In the genomic region with DNA sequence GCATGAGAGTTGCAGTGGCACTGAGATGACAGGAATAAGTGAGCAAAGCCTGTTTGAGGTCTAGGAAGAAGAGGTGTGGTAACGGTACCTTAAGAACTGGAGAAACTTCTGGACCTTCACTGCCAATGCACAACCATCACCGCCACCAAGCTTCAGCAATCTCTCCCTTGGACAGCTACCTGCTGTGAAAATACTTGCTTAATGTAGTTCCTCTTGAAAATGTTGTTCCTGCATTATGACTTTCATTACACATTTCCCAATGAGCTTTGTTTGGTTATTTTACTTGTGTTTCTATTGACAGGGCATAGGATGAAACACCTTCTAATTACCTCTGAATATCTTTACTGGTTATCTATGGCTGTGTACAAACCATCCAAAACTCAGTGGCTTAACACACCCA, we compare ENCODE assay signal across 31 cellular contexts.
"Had no signal": no experiment of that assay in that cellular context is flagged by ENCODE, and none has a peak within 500 bp of the region (broad histone marks: within the 10 kb centered on the region; RNA-seq: fewer than 3 reads in every experiment).

No MANE protein-coding gene starts in this region.

- H3K36me3 Mint-ChIP-seq: naive thymus-derived CD8-positive, alpha-beta T cell; stimulated activated naive B cell treated with anti-CD40 and anti-IgM and Interleukin-4, amounts not matched to agents 10 μg/mL and 1 μg/mL and 100 μg/mL, for 72 hours had no signal

- H3K4me1 Mint-ChIP-seq: naive thymus-derived CD8-positive, alpha-beta T cell; nephron; neural crest cell; stimulated activated naive B cell treated with anti-CD40 and anti-IgM and Interleukin-4, amounts not matched to agents 10 μg/mL and 1 μg/mL and 100 μg/mL, for 72 hours had no signal

- H3K36me3 ChIP-seq: lower lobe of right lung, pancreas, prostate gland, stomach, thyroid gland, transverse colon, upper lobe of left lung, vagina had no signal

- H3K4me3 Mint-ChIP-seq: naive thymus-derived CD8-positive, alpha-beta T cell; nephron; neural crest cell; stimulated activated naive B cell treated with anti-CD40 and anti-IgM and Interleukin-4, amounts not matched to agents 10 μg/mL and 1 μg/mL and 100 μg/mL, for 72 hours had no signal

- ATAC-seq: left cardiac atrium; left lobe of liver; left ventricle myocardium superior; lower lobe of right lung; naive thymus-derived CD8-positive, alpha-beta T cell; pancreas; right cardiac atrium; sciatic nerve; stimulated activated naive B cell treated with anti-CD40 and anti-IgM and Interleukin-4, amounts not matched to agents 10 μg/mL and 1 μg/mL and 100 μg/mL, for 72 hours; stimulated activated naive CD8-positive, alpha-beta T cell treated with anti-CD3 and anti-CD28 coated beads, Interleukin-15, Interleukin-2, amounts not matched to agents 100 U/mL and 50 U/mL, for 24 hours had no signal

- H3K4me3 ChIP-seq: lower lobe of right lung, pancreas, prostate gland, skin epidermis, stomach, testis, thyroid gland, transverse colon, upper lobe of left lung, vagina had no signal

- DNase-seq: kidney glomerular epithelial cell; left cardiac atrium; left ventricle myocardium superior; lower lobe of right lung; mammary epithelial cell; mesenchymal stem cell; naive thymus-derived CD8-positive, alpha-beta T cell; nucleus accumbens; pancreas; posterior cingulate gyrus; retina; right cardiac atrium; stimulated activated CD4-positive, alpha-beta T cell treated with anti-CD3 and anti-CD28 coated beads, Interleukin-12 subunit alpha, Interleukin-12 subunit beta, amount 100 ng/mL, for 4 hours; stimulated activated CD4-positive, alpha-beta T cell treated with anti-CD3 and anti-CD28 coated beads, Interleukin-15, amount 100 ng/mL, for 24 hours; stimulated activated CD4-positive, alpha-beta T cell treated with anti-CD3 and anti-CD28 coated beads, Interleukin-2, amount 100 ng/mL, for 24 hours; stimulated activated CD4-positive, alpha-beta T cell treated with anti-CD3 and anti-CD28 coated beads, Interleukin-4, amount 100 ng/mL, for 1 hour; stimulated activated naive B cell treated with anti-CD40 and anti-IgM and Interleukin-4, amounts not matched to agents 10 μg/mL and 1 μg/mL and 100 μg/mL, for 72 hours; stimulated activated naive CD8-positive, alpha-beta T cell treated with anti-CD3 and anti-CD28 coated beads, Interleukin-15, Interleukin-2, amounts not matched to agents 100 U/mL and 50 U/mL, for 24 hours; stomach; testis; thyroid gland; transverse colon; upper lobe of left lung had no signal

- FAIRE-seq: keratinocyte, pancreas had no signal

- H3K27ac ChIP-seq: lower lobe of right lung, pancreas, prostate gland, skin epidermis, stomach, testis, thyroid gland, transverse colon, upper lobe of left lung, vagina had no signal

- H3K27ac Mint-ChIP-seq: naive thymus-derived CD8-positive, alpha-beta T cell; nephron; stimulated activated naive B cell treated with anti-CD40 and anti-IgM and Interleukin-4, amounts not matched to agents 10 μg/mL and 1 μg/mL and 100 μg/mL, for 72 hours had no signal

- H3K4me1 ChIP-seq: lower lobe of right lung, pancreas, prostate gland, stomach, testis, thyroid gland, transverse colon, upper lobe of left lung, vagina had no signal

- H3K27me3 ChIP-seq: pancreas, testis, thyroid gland, transverse colon, upper lobe of left lung, vagina had no signal

- H3K9me3 ChIP-seq: lower lobe of right lung, pancreas, prostate gland, stomach, testis, thyroid gland, transverse colon, upper lobe of left lung, vagina had no signal

- H3K9me3 Mint-ChIP-seq: nephron; stimulated activated naive B cell treated with anti-CD40 and anti-IgM and Interleukin-4, amounts not matched to agents 10 μg/mL and 1 μg/mL and 100 μg/mL, for 72 hours had no signal
